15 cellular contexts compared by ENCODE assay signal in the genomic region with DNA sequence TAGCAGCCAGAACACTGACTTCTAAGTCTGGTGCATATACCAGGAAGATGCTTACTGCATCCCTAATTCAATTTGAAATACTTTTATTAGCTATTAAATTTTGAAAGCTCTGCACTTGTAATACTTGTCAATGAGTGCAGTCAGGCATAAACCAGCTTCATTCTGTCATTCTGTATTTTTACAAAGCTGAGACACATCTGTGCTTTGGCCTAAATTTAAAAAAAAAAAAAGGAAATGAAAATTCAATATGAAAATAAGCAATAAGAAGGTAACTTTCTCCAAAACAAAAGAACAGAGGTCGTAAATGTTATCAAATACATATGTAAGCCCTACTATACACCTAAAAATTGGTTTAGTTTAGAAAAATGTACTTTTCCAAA. TPM values are rescaled to one million over a fixed set of nuclear protein-coding genes. Genes with fewer than 3 reads are reported as not detected.
DNase-seq lines count a peak whose midpoint lies in the region; ATAC-seq and TF ChIP-seq lines count a peak whose summit lies in the region.
"Had no signal": no experiment of that assay in that cellular context is flagged by ENCODE, and none has a peak within 500 bp of the region (broad histone marks: within the 10 kb centered on the region; RNA-seq: fewer than 3 reads in every experiment).

No MANE protein-coding gene starts in this region.

- peak; percentile 66 for ATAC-seq in GM18505 (IDR thresholded peaks at IDR 0.05; ENCODE audit: unreplicated experiment)
- peak; percentile 71 for ATAC-seq in HG02938 (IDR thresholded peaks at IDR 0.05; ENCODE audit: unreplicated experiment)
- ATAC-seq: HCT116, right lobe of liver had no signal

- DNase-seq in GM20000 (ENCODE audit: low spot score), result peak; percentile 45
- DNase-seq in activated T-cell treated with anti-CD3 and anti-CD28 coated beads for 4 hours, result no peak
- no peak for DNase-seq in MV-4-11 (lab: John Stamatoyannopoulos, UW)
- DNase-seq in NCI-H526 treated with DMSO at 0.1 percent for 48 hours (lab: John Stamatoyannopoulos, UW), result no peak
- no peak for DNase-seq in CD1c-positive myeloid dendritic cell (ENCODE audit: extremely low spot score)
- DNase-seq: activated CD4-positive, CD25-positive, alpha-beta regulatory T cell treated with anti-CD3 and anti-CD28 coated beads, Interleukin-2, amount 50 U/mL, for 72 hours; BE2C; Kasumi-1; NCI-H446 treated with DMSO at 0.1 percent for 48 hours; right lobe of liver had no signal

- no peaks in the 10 kb centered on the region for H3K27me3 Mint-ChIP-seq in IgD-negative memory B cell

- no peak for TF ChIP-seq CTCF in GM20000 (IDR thresholded peaks at IDR 0.05; ENCODE audit: extremely low read depth, missing control alignments)

- H3K27ac Mint-ChIP-seq in IgD-negative memory B cell, result peak overlapping the region; percentile 92 to 96 (median 96)
- H3K27ac Mint-ChIP-seq: activated T-helper 2 cell treated with anti-CD3 and anti-CD28 coated beads, Interferon-gamma antibody, Interleukin-2, Interleukin-4, amounts not matched to agents 10 μg/mL and 5 μg/mL and 100 μg/mL, durations not matched to agents 14 hours and 24 hours and 36 hours had no signal

- H3K9me3 Mint-ChIP-seq in IgD-negative memory B cell, result no peaks in the 10 kb centered on the region
- H3K9me3 Mint-ChIP-seq: activated T-helper 2 cell treated with anti-CD3 and anti-CD28 coated beads, Interferon-gamma antibody, Interleukin-2, Interleukin-4, amounts not matched to agents 10 μg/mL and 5 μg/mL and 100 μg/mL, durations not matched to agents 14 hours and 24 hours and 36 hours had no signal

- peak overlapping the region in 3 of 4 donors; percentile 77 to 92 (median 91) for H3K4me3 Mint-ChIP-seq in IgD-negative memory B cell

- no peak for TF ChIP-seq POLR2A in GM18505 (IDR thresholded peaks at IDR 0.05; ENCODE audit: borderline replicate concordance, extremely low read depth, insufficient read depth, insufficient read length)

- H3K4me1 Mint-ChIP-seq in IgD-negative memory B cell, result peaks cover 50 to 55% (median 52%) of the 10 kb centered on the region in 3 donors

- H3K36me3 Mint-ChIP-seq in IgD-negative memory B cell, result peaks cover 6% of the 10 kb centered on the region

RNA-seq across cellular contexts. Expression of a gene that starts 7.0 kb away (rescaled TPM):
- polyA plus RNA-seq in IgD-negative memory B cell, result 189 TPM
